In genomic region chr7:226281-226882, GRCh38 we compare ENCODE assay signal across 14 cellular contexts. TPM values are rescaled to one million over a fixed set of nuclear protein-coding genes. Genes with fewer than 3 reads are reported as not detected.
DNase-seq lines count a peak whose midpoint lies in the region; ATAC-seq and TF ChIP-seq lines count a peak whose summit lies in the region.
"Had no signal": no experiment of that assay in that cellular context is flagged by ENCODE, and none has a peak within 500 bp of the region (broad histone marks: within the 10 kb centered on the region; RNA-seq: fewer than 3 reads in every experiment).

No MANE protein-coding gene starts in this region.

- H4K20me1 ChIP-seq in GM23248 (ENCODE audit: insufficient read depth), result no peaks in the 10 kb centered on the region

- H3K4me3 ChIP-seq in GM23248, result no peak overlapping the region
- H3K4me3 ChIP-seq in RWPE2 (ENCODE audit: severe bottlenecking), result no peak overlapping the region
- H3K4me3 ChIP-seq in foreskin fibroblast (ENCODE audit: low read depth in 1 of 2, low read length in 2 of 2), result no peak overlapping the region
- no peak overlapping the region for H3K4me3 ChIP-seq in skeletal muscle tissue (ENCODE audit: low read length in 3 of 3)

- H3K9me2 ChIP-seq in GM23248 (ENCODE audit: insufficient read depth), result no peaks in the 10 kb centered on the region

- H3K27me3 ChIP-seq in GM23248 (replicated peaks; ENCODE audit: insufficient read depth) (no peaks in the 10 kb centered on the region), RWPE2 (ENCODE audit: insufficient read depth, poor library complexity, severe bottlenecking) (no peaks in the 10 kb centered on the region), skeletal muscle tissue (ENCODE audit: control insufficient read depth in 3 of 3, insufficient read depth in 3 of 3, low read length in 3 of 3) (no peaks in the 10 kb centered on the region)

- no peaks in the 10 kb centered on the region for H3K9me3 ChIP-seq in GM23248 (ENCODE audit: low read depth)
- no peaks in the 10 kb centered on the region for H3K9me3 ChIP-seq in RWPE2 (ENCODE audit: severe bottlenecking)
- H3K9me3 ChIP-seq in skeletal muscle tissue (ENCODE audit: control insufficient read depth in 3 of 3, low read length in 3 of 3), result no peaks in the 10 kb centered on the region

- H3F3A ChIP-seq in GM23248 (ENCODE audit: insufficient read depth), result peaks cover 19% of the 10 kb centered on the region

- H3K79me2 ChIP-seq in GM23248 (ENCODE audit: insufficient read depth), result peaks cover 13% of the 10 kb centered on the region; the same call in 1 of the 2 replicates

- no peak overlapping the region for H2AFZ ChIP-seq in GM23248

- WGBS in GM23248 (ENCODE audit: low coverage in 1 of 2, low lambda C conversion rate in 2 of 2, missing lambda C conversion rate in 2 of 2), 2 experiments, result 48 to 57% methylated on average over 23 of the region's 23 CpGs

- in situ Hi-C loops in GM23248 (cut with MboI), result no loop called here

- DNase-seq in GM23248, result peak; percentile 86
- DNase-seq in RWPE2 (ENCODE audit: low spot score), result no peak
- peak; percentile 35 to 67 for DNase-seq in foreskin fibroblast
- DNase-seq in DMS79 treated with DMSO at 0.1 percent for 48 hours (lab: John Stamatoyannopoulos, UW), result no peak
- DNase-seq in NCI-H748 (lab: John Stamatoyannopoulos, UW; ENCODE audit: unreplicated experiment), result no peak
- DNase-seq: activated T-cell treated with anti-CD3 and anti-CD28 coated beads, Interleukin-2, amount 50 U/mL, for 24 hours; amniotic stem cell; CD8-positive, alpha-beta memory T cell; dermis blood vessel endothelial cell; foreskin melanocyte; stimulated activated CD4-positive, alpha-beta T cell treated with anti-CD3 and anti-CD28 coated beads, Interleukin-4, amount 100 ng/mL, for 4 hours had no signal

- no peak overlapping the region for H3K4me2 ChIP-seq in GM23248 (ENCODE audit: unreplicated experiment)

- ATAC-seq in RWPE2 (ENCODE audit: low read depth), result peak; percentile 95
- ATAC-seq in GM18502 (IDR thresholded peaks at IDR 0.05; ENCODE audit: poor library complexity, unreplicated experiment), result no peak
- ATAC-seq: stimulated activated memory B cell treated with anti-CD40 and anti-IgM and Interleukin-4, amounts not matched to agents 10 μg/mL and 1 μg/mL and 100 μg/mL, for 72 hours had no signal

- H3K4me1 ChIP-seq in GM23248 (ENCODE audit: insufficient read depth) (peaks cover 24% of the 10 kb centered on the region), RWPE2 (ENCODE audit: insufficient read depth, poor library complexity, severe bottlenecking) (peaks cover 12% of the 10 kb centered on the region), skeletal muscle tissue (ENCODE audit: control insufficient read depth in 3 of 3, insufficient read depth in 3 of 3, low read length in 3 of 3) (peaks cover 32 to 49% (median 32%) of the 10 kb centered on the region in 3 donors)

- H3K36me3 ChIP-seq in GM23248 (ENCODE audit: low read depth) (no peaks in the 10 kb centered on the region), RWPE2 (ENCODE audit: low read depth) (0 out of 2 replicates have a peak, but pooled peaks cover 9% of the 10 kb centered on the region), skeletal muscle tissue (ENCODE audit: control insufficient read depth in 3 of 3, insufficient read depth in 3 of 3, low read length in 3 of 3) (peaks cover 0 to 2% (median 0%) of the 10 kb centered on the region in 3 donors)

- peak overlapping the region; percentile 19; the same call in 1 of the 2 replicates for H3K9ac ChIP-seq in GM23248
- H3K9ac ChIP-seq in skeletal muscle tissue (ENCODE audit: low read depth in 1 of 3, low read length in 3 of 3), result peak overlapping the region in 2 of 3 donors; percentile 10 to 33

- peak overlapping the region; percentile 26; the same call in 1 of the 2 replicates for H3K27ac ChIP-seq in GM23248
- peak overlapping the region; percentile 57 for H3K27ac ChIP-seq in RWPE2 (ENCODE audit: poor library complexity, severe bottlenecking)
- H3K27ac ChIP-seq in skeletal muscle tissue (ENCODE audit: low read depth, low read length), result peak overlapping the region; percentile 40

- peak; percentile 31 for TF ChIP-seq CTCF in RWPE2 (IDR thresholded peaks at IDR 0.05; ENCODE audit: poor library complexity, severe bottlenecking)
- no peak for TF ChIP-seq CTCF in foreskin fibroblast (IDR thresholded peaks at IDR 0.05; ENCODE audit: low read depth, low read length)

RNA-seq across cellular contexts. Expression of gene FAM20C, which starts 34.0 kb away (rescaled TPM):
- total RNA-seq in GM23248 (2014; rRNA removed; shearing (Covaris generic)), result 63.8 and 64.1 TPM in 2 replicates
- 13.5 and 13.8 TPM in 2 replicates for polyA plus RNA-seq in GM23248 (2016; fragmentation: Nextera tagmentation; extraction: Ambion mirVana)
- total RNA-seq in skeletal muscle tissue, result 14.6 TPM
- polyA plus RNA-seq: CD8-positive, alpha-beta memory T cell had no signal

Comparison
In these comparisons a context has a peak if more than half of its experiments do, and no peak if none do; other contexts are left out.
1. DNase-seq: peak in GM23248 (single experiment) and foreskin fibroblast (2 of 2); none in RWPE2 (single experiment), DMS79 treated with DMSO at 0.1 percent for 48 hours (single experiment) and NCI-H748 (single experiment).
2. Peak in every context shown above with its lines, with median percentiles within 50 percentile points of each other: H3K27ac ChIP-seq.